Comparison of ENCODE assay signal across 26 cellular contexts in the genomic region with DNA sequence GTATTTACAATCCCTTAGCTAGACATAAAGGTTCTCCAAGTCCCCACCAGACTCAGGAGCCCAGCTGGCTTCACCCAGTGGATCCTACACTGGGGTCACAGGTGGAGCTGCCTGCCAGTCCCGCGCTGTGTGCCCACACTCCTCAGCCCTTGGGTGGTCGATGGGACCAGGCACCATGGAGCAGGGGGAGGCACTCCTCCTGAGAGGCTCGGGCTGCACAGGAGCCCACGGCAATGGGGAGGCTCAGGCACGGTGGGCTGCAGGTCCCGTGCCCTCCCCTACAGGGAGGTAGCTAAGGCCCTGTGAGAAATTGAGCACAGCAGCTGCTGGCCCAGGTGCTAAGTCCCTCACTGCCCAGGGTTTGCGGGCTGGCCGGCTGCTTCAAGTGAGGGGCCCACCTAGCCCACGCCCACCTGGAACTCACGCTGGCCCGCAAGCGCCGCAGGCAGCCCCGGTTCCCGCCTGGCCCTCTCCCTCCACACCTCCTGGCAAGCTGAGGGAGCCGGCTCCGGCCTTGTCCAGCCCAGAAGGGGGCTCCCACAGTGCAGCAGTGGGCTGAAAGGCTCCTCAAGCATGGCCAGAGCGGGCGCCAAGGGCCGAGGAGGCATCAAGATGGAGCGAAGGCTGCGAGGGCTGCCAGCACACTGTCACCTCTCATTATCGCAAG.
"Had no signal": no experiment of that assay in that cellular context is flagged by ENCODE, and none has a peak within 500 bp of the region (broad histone marks: within the 10 kb centered on the region; RNA-seq: fewer than 3 reads in every experiment).

No MANE protein-coding gene starts in this region.

- H3K27me3 ChIP-seq: heart right ventricle, hepatocyte, left lung, right atrium auricular region, suprapubic skin, tibial artery, uterus had no signal

- H3K27ac Mint-ChIP-seq: memory B cell; naive thymus-derived CD4-positive, alpha-beta T cell; natural killer cell treated with Interleukin-12 subunit alpha and Interleukin-12 subunit beta and Interleukin-15 and Interleukin-18, amount 100 ng/mL, for 72 hours; progenitor cell of endocrine pancreas; stimulated activated effector memory CD8-positive, alpha-beta T cell treated with anti-CD3 and anti-CD28 coated beads, Interleukin-12 subunit alpha, Interleukin-12 subunit beta, amount 100 ng/mL, for 72 hours; stimulated activated naive CD8-positive, alpha-beta T cell treated with anti-CD3 and anti-CD28 coated beads, Interleukin-15, Interleukin-2, amounts not matched to agents 100 ng/mL and 50 ng/mL, for 24 hours; type B pancreatic cell had no signal

- DNase-seq: heart right ventricle; islet precursor cell; kidney glomerular epithelial cell; left colon; midbrain; naive thymus-derived CD4-positive, alpha-beta T cell; nucleus accumbens; stimulated activated CD4-positive, alpha-beta T cell treated with anti-CD3 and anti-CD28 coated beads, Interleukin-4, amount 100 ng/mL, for 24 hours; stimulated activated naive CD4-positive, alpha-beta T cell; uterus had no signal

- H3K4me1 Mint-ChIP-seq: memory B cell; naive thymus-derived CD4-positive, alpha-beta T cell; stimulated activated effector memory CD8-positive, alpha-beta T cell treated with anti-CD3 and anti-CD28 coated beads, Interleukin-12 subunit alpha, Interleukin-12 subunit beta, amount 100 ng/mL, for 72 hours had no signal

- H3K36me3 ChIP-seq: uterus had no signal

- H3K9me3 ChIP-seq: thoracic aorta had no signal

- H3K4me3 ChIP-seq: heart right ventricle, hepatocyte, left lung, mucosa of descending colon, right atrium auricular region, skin epidermis, suprapubic skin, thoracic aorta, tibial artery, uterus had no signal

- H3K4me3 Mint-ChIP-seq: memory B cell; naive thymus-derived CD4-positive, alpha-beta T cell; natural killer cell treated with Interleukin-12 subunit alpha and Interleukin-12 subunit beta and Interleukin-15 and Interleukin-18, amount 100 ng/mL, for 72 hours; stimulated activated effector memory CD8-positive, alpha-beta T cell treated with anti-CD3 and anti-CD28 coated beads, Interleukin-12 subunit alpha, Interleukin-12 subunit beta, amount 100 ng/mL, for 72 hours; stimulated activated naive CD8-positive, alpha-beta T cell treated with anti-CD3 and anti-CD28 coated beads, Interleukin-15, Interleukin-2, amounts not matched to agents 100 ng/mL and 50 ng/mL, for 24 hours; type B pancreatic cell had no signal

- ATAC-seq: heart right ventricle; left colon; left lung; mucosa of descending colon; naive thymus-derived CD4-positive, alpha-beta T cell; natural killer cell treated with Interleukin-12 subunit alpha and Interleukin-12 subunit beta and Interleukin-15 and Interleukin-18, amount 100 ng/mL, for 72 hours; sciatic nerve; stimulated activated effector memory CD8-positive, alpha-beta T cell treated with anti-CD3 and anti-CD28 coated beads, Interleukin-12 subunit alpha, Interleukin-12 subunit beta, amount 100 ng/mL, for 72 hours had no signal

- H3K4me1 ChIP-seq: heart right ventricle, left lung, parathyroid adenoma, right atrium auricular region, suprapubic skin, tibial artery, uterus had no signal

- H3K27ac ChIP-seq: heart right ventricle, hepatocyte, left lung, parathyroid adenoma, right atrium auricular region, skin epidermis, suprapubic skin, thoracic aorta, tibial artery, uterus had no signal

- H3K27me3 Mint-ChIP-seq: memory B cell; naive thymus-derived CD4-positive, alpha-beta T cell; progenitor cell of endocrine pancreas; stimulated activated naive CD8-positive, alpha-beta T cell treated with anti-CD3 and anti-CD28 coated beads, Interleukin-15, Interleukin-2, amounts not matched to agents 100 ng/mL and 50 ng/mL, for 24 hours; type B pancreatic cell had no signal

- H3K36me3 Mint-ChIP-seq: memory B cell; stimulated activated effector memory CD8-positive, alpha-beta T cell treated with anti-CD3 and anti-CD28 coated beads, Interleukin-12 subunit alpha, Interleukin-12 subunit beta, amount 100 ng/mL, for 72 hours had no signal
